ENCODE assay signal across 8 cellular contexts in genomic region chr1:206489980-206490534, GRCh38. TPM values are rescaled to one million over a fixed set of nuclear protein-coding genes. Genes with fewer than 3 reads are reported as not detected.
DNase-seq lines count a peak whose midpoint lies in the region; ATAC-seq lines count a peak whose summit lies in the region.

No MANE protein-coding gene starts in this region.

- CTCF ChIA-PET in activated naive CD4-positive, alpha-beta T cell treated with anti-CD3 and anti-CD28 coated beads, Interleukin-2, amount 10 ng/mL, durations not matched to agents 7 days and 5 days (lab: Charles Lee) = interaction anchor here (0.6 to 3.3 kb wide), 30 partner anchors 9 to 236 kb away, joined by 3 to 27 read pairs (median 5); partner anchors contain the start of genes DYRK3 and IKBKE

- no peak overlapping the region for H3K4me3 Mint-ChIP-seq in activated naive CD4-positive, alpha-beta T cell treated with anti-CD3 and anti-CD28 coated beads, Interleukin-2, amount 10 ng/mL, durations not matched to agents 7 days and 5 days

- no peaks in the 10 kb centered on the region for H3K27me3 Mint-ChIP-seq in activated naive CD4-positive, alpha-beta T cell treated with anti-CD3 and anti-CD28 coated beads, Interleukin-2, amount 10 ng/mL, durations not matched to agents 7 days and 5 days

- no peak for ATAC-seq in GM19395 (IDR thresholded peaks at IDR 0.05; ENCODE audit: unreplicated experiment)

- H3K27ac Mint-ChIP-seq in activated naive CD4-positive, alpha-beta T cell treated with anti-CD3 and anti-CD28 coated beads, Interleukin-2, amount 10 ng/mL, durations not matched to agents 7 days and 5 days = peak overlapping the region; percentile 1

- peaks cover 5% of the 10 kb centered on the region for H3K4me1 Mint-ChIP-seq in activated naive CD4-positive, alpha-beta T cell treated with anti-CD3 and anti-CD28 coated beads, Interleukin-2, amount 10 ng/mL, durations not matched to agents 7 days and 5 days

- intact Hi-C loops in posterior vena cava (cut with DNase I) = loop anchor here (2.0 to 10.0 kb wide), 4 partner anchors 55 to 425 kb away; no protein-coding TSS in a partner anchor

- peaks cover 62% of the 10 kb centered on the region for H3K36me3 Mint-ChIP-seq in activated naive CD4-positive, alpha-beta T cell treated with anti-CD3 and anti-CD28 coated beads, Interleukin-2, amount 10 ng/mL, durations not matched to agents 7 days and 5 days

- DNase-seq in NCI-H526 (lab: John Stamatoyannopoulos, UW) = peak; percentile 18 to 76
- no peak for DNase-seq in NCI-H526 treated with DMSO at 0.1 percent for 48 hours (lab: John Stamatoyannopoulos, UW)
- peak; percentile 41 for DNase-seq in LoVo (ENCODE audit: low spot score)
- peak; percentile 71 for DNase-seq in SK-N-DZ (ENCODE audit: low spot score)
- peak; percentile 76 for DNase-seq in activated naive CD4-positive, alpha-beta T cell treated with anti-CD3 and anti-CD28 coated beads, Interleukin-2, amount 10 ng/mL, durations not matched to agents 7 days and 5 days
- DNase-seq in glomerular visceral epithelial cell (ENCODE audit: extremely low spot score) = peak; percentile 80
- peak; percentile 92 for DNase-seq in posterior vena cava (ENCODE audit: low spot score)

- no peaks in the 10 kb centered on the region for H3K9me3 Mint-ChIP-seq in activated naive CD4-positive, alpha-beta T cell treated with anti-CD3 and anti-CD28 coated beads, Interleukin-2, amount 10 ng/mL, durations not matched to agents 7 days and 5 days

RNA-seq across cellular contexts. Expression of gene RASSF5, which starts 17.3 kb away (rescaled TPM):
- 0.05 TPM in 1 of 2 replicates, not detected in the other for polyA plus RNA-seq in SK-N-DZ (2014; cell fraction: cytosol; rRNA removed)
- polyA plus RNA-seq in SK-N-DZ (2014; cell fraction: nucleus; rRNA removed) = not detected in 2 replicates
- 10 to 100 TPM; 11.0 to 13.3 TPM for total RNA-seq in posterior vena cava

RNA-seq across cellular contexts. Expression of gene IKBKE, which starts 19.8 kb away (rescaled TPM):
- 1.9 and 2.8 TPM in 2 replicates for polyA plus RNA-seq in SK-N-DZ (2014; cell fraction: cytosol; rRNA removed)
- 3.7 and 5.6 TPM in 2 replicates for polyA plus RNA-seq in SK-N-DZ (2014; cell fraction: nucleus; rRNA removed)
- total RNA-seq in posterior vena cava = 1 to 10 TPM; 4.8 to 6.5 TPM
